ENCODE assay signal across 3 cellular contexts in the genomic region with DNA sequence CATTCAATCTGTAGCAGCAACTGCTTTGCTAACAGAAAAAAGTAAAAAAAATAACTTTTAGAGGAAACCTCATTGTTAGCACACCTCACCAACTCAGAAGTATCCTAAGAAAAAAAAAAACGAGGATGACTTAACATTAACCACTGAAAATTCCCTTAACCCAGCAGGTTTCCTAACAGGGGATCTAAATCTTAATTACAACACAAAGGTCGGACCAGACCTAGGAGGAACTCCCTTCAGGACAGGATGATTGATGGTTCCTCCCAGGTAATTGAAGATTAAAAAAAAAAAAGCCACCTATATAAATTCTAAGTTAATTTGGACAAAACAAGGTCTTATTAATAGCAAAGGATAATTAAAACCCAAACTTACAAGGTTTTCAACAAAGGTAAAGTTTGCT. TPM values are rescaled to one million over a fixed set of nuclear protein-coding genes. Genes with fewer than 3 reads are reported as not detected.
"Had no signal": no experiment of that assay in that cellular context is flagged by ENCODE, and none has a peak within 500 bp of the region (broad histone marks: within the 10 kb centered on the region; RNA-seq: fewer than 3 reads in every experiment).

No MANE protein-coding gene starts in this region.

RNA-seq across cellular contexts. Expression of a gene that starts 12.9 kb away (rescaled TPM):
- total RNA-seq: dermis microvascular lymphatic vessel endothelial cell, glomerular endothelial cell, lung microvascular endothelial cell had no signal
